Comparison of ENCODE assay signal across 1 cellular context in the genomic region with DNA sequence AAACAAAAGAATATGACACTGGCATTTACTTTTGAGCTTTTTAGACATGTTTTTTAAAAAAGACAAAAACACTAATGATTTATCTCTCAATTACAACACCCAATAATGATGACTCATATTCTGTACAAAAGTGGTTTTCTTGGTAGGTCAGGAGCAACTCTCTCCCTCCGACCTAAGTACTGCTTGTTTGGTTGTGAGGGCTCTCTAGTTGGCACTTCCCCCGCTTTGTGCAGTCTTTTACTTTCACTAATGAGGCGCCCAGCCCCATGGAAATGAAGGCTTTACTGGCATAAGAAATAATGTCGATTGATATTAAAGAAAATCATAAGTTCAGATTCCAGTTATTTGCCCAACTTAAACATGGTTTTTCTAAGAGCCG.
TF ChIP-seq lines count a peak whose summit lies in the region.

No MANE protein-coding gene starts in this region.

TF ChIP-seq in HepG2, 621 proteins besides CTCF, POLR2A, EP300 and RAD21:
- no peak for TF ChIP-seq ZNF235 (CRISPR knock-in tag; IDR thresholded peaks at IDR 0.05; ENCODE audit: borderline replicate concordance)
- TF ChIP-seq, protein P1, sequence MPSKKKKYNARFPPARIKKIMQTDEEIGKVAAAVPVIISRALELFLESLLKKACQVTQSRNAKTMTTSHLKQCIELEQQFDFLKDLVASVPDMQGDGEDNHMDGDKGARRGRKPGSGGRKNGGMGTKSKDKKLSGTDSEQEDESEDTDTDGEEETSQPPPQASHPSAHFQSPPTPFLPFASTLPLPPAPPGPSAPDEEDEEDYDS (CRISPR knock-in tag; IDR thresholded peaks at IDR 0.05): 0 out of 2 replicates have a peak, but pooled peaks have one; percentile 7
- no peak for TF ChIP-seq RARG (CRISPR knock-in tag; IDR thresholded peaks at IDR 0.05; ENCODE audit: low read depth)
- TF ChIP-seq JARID2 (CRISPR knock-in tag; IDR thresholded peaks at IDR 0.05; ENCODE audit: insufficient replicate concordance): no peak
- TF ChIP-seq FOSL2 (CRISPR knock-in tag; IDR thresholded peaks at IDR 0.05): 0 out of 2 replicates have a peak, but pooled peaks have one; percentile 12
- TF ChIP-seq MAFK (conservative IDR thresholded peaks at IDR 0.05 in 1 of 2, IDR thresholded peaks at IDR 0.05 in 1 of 2; ENCODE audit: low read length in 2 of 2): peak in 1 of 2 experiments; percentile 9; a peak in 1 of 4 replicates
TF ChIP-seq in HepG2: peak in this region for 3.
